2 cellular contexts compared by ENCODE assay signal in the genomic region with DNA sequence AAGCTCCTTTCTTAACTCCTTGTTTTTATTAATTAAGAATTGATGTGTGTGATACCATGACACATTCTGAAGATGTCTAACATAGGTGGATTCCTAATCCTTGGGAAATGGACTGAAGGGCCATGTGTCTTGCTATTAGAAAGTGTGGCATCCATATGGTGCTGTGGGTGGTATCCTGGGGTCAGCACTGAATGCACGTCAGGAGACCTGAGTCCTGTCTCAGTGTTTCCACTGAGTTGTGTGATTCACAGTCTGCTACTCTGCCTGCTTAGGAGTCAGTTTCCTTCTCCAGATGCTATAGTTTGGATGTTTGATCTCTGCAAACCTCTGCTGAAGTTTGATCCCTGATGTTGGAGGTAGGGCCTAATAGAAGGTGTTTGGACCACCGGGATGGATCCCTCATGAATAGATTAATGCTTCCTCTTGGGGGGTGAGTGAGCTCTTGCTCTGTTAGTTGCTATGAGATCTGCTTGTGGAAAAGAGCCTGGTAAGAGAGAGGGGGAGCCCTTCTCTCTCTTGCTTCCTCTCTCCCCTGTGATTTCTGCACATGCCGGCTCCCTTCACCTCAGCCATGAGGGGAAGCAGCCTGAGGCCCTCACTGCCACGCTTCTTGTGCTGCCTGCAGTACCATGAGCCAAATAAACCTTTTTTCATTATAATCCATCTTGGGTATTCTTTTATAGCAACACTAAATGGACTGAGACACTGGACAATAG.
TF ChIP-seq lines count a peak whose summit lies in the region.

No MANE protein-coding gene starts in this region.

TF ChIP-seq in GM23338, 12 proteins besides CTCF, POLR2A, EP300 and RAD21 (continued from another document):
- TF ChIP-seq, protein P1, sequence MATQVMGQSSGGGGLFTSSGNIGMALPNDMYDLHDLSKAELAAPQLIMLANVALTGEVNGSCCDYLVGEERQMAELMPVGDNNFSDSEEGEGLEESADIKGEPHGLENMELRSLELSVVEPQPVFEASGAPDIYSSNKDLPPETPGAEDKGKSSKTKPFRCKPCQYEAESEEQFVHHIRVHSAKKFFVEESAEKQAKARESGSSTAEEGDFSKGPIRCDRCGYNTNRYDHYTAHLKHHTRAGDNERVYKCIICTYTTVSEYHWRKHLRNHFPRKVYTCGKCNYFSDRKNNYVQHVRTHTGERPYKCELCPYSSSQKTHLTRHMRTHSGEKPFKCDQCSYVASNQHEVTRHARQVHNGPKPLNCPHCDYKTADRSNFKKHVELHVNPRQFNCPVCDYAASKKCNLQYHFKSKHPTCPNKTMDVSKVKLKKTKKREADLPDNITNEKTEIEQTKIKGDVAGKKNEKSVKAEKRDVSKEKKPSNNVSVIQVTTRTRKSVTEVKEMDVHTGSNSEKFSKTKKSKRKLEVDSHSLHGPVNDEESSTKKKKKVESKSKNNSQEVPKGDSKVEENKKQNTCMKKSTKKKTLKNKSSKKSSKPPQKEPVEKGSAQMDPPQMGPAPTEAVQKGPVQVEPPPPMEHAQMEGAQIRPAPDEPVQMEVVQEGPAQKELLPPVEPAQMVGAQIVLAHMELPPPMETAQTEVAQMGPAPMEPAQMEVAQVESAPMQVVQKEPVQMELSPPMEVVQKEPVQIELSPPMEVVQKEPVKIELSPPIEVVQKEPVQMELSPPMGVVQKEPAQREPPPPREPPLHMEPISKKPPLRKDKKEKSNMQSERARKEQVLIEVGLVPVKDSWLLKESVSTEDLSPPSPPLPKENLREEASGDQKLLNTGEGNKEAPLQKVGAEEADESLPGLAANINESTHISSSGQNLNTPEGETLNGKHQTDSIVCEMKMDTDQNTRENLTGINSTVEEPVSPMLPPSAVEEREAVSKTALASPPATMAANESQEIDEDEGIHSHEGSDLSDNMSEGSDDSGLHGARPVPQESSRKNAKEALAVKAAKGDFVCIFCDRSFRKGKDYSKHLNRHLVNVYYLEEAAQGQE (IDR thresholded peaks at IDR 0.05; ENCODE audit: unreplicated experiment): no peak
- TF ChIP-seq, protein P2, sequence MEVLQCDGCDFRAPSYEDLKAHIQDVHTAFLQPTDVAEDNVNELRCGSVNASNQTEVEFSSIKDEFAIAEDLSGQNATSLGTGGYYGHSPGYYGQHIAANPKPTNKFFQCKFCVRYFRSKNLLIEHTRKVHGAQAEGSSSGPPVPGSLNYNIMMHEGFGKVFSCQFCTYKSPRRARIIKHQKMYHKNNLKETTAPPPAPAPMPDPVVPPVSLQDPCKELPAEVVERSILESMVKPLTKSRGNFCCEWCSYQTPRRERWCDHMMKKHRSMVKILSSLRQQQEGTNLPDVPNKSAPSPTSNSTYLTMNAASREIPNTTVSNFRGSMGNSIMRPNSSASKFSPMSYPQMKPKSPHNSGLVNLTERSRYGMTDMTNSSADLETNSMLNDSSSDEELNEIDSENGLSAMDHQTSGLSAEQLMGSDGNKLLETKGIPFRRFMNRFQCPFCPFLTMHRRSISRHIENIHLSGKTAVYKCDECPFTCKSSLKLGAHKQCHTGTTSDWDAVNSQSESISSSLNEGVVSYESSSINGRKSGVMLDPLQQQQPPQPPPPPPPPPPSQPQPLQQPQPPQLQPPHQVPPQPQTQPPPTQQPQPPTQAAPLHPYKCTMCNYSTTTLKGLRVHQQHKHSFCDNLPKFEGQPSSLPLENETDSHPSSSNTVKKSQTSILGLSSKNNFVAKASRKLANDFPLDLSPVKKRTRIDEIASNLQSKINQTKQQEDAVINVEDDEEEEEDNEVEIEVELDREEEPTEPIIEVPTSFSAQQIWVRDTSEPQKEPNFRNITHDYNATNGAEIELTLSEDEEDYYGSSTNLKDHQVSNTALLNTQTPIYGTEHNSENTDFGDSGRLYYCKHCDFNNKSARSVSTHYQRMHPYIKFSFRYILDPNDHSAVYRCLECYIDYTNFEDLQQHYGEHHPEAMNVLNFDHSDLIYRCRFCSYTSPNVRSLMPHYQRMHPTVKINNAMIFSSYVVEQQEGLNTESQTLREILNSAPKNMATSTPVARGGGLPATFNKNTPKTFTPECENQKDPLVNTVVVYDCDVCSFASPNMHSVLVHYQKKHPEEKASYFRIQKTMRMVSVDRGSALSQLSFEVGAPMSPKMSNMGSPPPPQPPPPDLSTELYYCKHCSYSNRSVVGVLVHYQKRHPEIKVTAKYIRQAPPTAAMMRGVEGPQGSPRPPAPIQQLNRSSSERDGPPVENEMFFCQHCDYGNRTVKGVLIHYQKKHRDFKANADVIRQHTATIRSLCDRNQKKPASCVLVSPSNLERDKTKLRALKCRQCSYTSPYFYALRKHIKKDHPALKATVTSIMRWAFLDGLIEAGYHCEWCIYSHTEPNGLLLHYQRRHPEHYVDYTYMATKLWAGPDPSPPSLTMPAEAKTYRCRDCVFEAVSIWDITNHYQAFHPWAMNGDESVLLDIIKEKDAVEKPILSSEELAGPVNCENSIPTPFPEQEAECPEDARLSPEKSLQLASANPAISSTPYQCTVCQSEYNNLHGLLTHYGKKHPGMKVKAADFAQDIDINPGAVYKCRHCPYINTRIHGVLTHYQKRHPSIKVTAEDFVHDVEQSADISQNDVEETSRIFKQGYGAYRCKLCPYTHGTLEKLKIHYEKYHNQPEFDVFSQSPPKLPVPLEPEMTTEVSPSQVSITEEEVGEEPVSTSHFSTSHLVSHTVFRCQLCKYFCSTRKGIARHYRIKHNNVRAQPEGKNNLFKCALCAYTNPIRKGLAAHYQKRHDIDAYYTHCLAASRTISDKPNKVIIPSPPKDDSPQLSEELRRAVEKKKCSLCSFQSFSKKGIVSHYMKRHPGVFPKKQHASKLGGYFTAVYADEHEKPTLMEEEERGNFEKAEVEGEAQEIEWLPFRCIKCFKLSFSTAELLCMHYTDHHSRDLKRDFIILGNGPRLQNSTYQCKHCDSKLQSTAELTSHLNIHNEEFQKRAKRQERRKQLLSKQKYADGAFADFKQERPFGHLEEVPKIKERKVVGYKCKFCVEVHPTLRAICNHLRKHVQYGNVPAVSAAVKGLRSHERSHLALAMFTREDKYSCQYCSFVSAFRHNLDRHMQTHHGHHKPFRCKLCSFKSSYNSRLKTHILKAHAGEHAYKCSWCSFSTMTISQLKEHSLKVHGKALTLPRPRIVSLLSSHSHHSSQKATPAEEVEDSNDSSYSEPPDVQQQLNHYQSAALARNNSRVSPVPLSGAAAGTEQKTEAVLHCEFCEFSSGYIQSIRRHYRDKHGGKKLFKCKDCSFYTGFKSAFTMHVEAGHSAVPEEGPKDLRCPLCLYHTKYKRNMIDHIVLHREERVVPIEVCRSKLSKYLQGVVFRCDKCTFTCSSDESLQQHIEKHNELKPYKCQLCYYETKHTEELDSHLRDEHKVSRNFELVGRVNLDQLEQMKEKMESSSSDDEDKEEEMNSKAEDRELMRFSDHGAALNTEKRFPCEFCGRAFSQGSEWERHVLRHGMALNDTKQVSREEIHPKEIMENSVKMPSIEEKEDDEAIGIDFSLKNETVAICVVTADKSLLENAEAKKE (CRISPR knock-in tag; IDR thresholded peaks at IDR 0.05): no peak
- TF ChIP-seq EZH2phosphoT487 (IDR thresholded peaks at IDR 0.05; ENCODE audit: unreplicated experiment) (no peak), CREB1 (CRISPR knock-in tag; IDR thresholded peaks at IDR 0.05; ENCODE audit: low read depth) (no peak), STAT1 (IDR thresholded peaks at IDR 0.05; ENCODE audit: unreplicated experiment) (no peak), NANOG (IDR thresholded peaks at IDR 0.05; ENCODE audit: borderline replicate concordance) (no peak), JUNB (IDR thresholded peaks at IDR 0.05; ENCODE audit: unreplicated experiment) (no peak), EZH2 (IDR thresholded peaks at IDR 0.05; ENCODE audit: low read depth, unreplicated experiment) (no peak)

TF ChIP-seq in WTC11, 78 proteins besides CTCF, POLR2A, EP300 and RAD21 (continued from another document):
- TF ChIP-seq, protein P3, sequence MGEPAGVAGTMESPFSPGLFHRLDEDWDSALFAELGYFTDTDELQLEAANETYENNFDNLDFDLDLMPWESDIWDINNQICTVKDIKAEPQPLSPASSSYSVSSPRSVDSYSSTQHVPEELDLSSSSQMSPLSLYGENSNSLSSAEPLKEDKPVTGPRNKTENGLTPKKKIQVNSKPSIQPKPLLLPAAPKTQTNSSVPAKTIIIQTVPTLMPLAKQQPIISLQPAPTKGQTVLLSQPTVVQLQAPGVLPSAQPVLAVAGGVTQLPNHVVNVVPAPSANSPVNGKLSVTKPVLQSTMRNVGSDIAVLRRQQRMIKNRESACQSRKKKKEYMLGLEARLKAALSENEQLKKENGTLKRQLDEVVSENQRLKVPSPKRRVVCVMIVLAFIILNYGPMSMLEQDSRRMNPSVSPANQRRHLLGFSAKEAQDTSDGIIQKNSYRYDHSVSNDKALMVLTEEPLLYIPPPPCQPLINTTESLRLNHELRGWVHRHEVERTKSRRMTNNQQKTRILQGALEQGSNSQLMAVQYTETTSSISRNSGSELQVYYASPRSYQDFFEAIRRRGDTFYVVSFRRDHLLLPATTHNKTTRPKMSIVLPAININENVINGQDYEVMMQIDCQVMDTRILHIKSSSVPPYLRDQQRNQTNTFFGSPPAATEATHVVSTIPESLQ (CRISPR knock-in tag; IDR thresholded peaks at IDR 0.05): no peak
- TF ChIP-seq, protein P4, sequence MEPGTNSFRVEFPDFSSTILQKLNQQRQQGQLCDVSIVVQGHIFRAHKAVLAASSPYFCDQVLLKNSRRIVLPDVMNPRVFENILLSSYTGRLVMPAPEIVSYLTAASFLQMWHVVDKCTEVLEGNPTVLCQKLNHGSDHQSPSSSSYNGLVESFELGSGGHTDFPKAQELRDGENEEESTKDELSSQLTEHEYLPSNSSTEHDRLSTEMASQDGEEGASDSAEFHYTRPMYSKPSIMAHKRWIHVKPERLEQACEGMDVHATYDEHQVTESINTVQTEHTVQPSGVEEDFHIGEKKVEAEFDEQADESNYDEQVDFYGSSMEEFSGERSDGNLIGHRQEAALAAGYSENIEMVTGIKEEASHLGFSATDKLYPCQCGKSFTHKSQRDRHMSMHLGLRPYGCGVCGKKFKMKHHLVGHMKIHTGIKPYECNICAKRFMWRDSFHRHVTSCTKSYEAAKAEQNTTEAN (CRISPR knock-in tag; IDR thresholded peaks at IDR 0.05): no peak
- TF ChIP-seq NFE2L1 (CRISPR knock-in tag; IDR thresholded peaks at IDR 0.05): no peak
- TF ChIP-seq, protein P5, sequence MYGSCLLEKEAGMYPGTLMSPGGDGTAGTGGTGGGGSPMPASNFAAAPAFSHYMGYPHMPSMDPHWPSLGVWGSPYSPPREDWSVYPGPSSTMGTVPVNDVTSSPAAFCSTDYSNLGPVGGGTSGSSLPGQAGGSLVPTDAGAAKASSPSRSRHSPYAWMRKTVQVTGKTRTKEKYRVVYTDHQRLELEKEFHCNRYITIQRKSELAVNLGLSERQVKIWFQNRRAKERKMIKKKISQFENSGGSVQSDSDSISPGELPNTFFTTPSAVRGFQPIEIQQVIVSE (CRISPR knock-in tag; IDR thresholded peaks at IDR 0.05; ENCODE audit: borderline replicate concordance): no peak
- no peak for TF ChIP-seq ZNF138 (CRISPR knock-in tag; conservative IDR thresholded peaks at IDR 0.05)
- TF ChIP-seq ZNF263 (CRISPR knock-in tag; IDR thresholded peaks at IDR 0.05; ENCODE audit: low read depth): no peak
